In genomic region chr10:121991727-121992126, GRCh38 we compare ENCODE assay signal across 2 cellular contexts. TPM values are rescaled to one million over a fixed set of nuclear protein-coding genes. Genes with fewer than 3 reads are reported as not detected.
"Had no signal": no experiment of that assay in that cellular context is flagged by ENCODE, and none has a peak within 500 bp of the region (broad histone marks: within the 10 kb centered on the region; RNA-seq: fewer than 3 reads in every experiment).

No MANE protein-coding gene starts in this region.

RNA-seq across cellular contexts. Expression of gene TACC2, which starts 2.8 kb away (rescaled TPM):
- total RNA-seq: naive thymus-derived CD8-positive, alpha-beta T cell; natural killer cell treated with Interleukin-12 subunit alpha and Interleukin-12 subunit beta and Interleukin-15 and Interleukin-18, amount 100 ng/mL, for 72 hours had no signal
- polyA plus RNA-seq: naive thymus-derived CD8-positive, alpha-beta T cell had no signal
